In genomic region chr7:122482212-122482611, GRCh38 we compare ENCODE assay signal across 35 cellular contexts.
"Had no signal": no experiment of that assay in that cellular context is flagged by ENCODE, and none has a peak within 500 bp of the region (broad histone marks: within the 10 kb centered on the region; RNA-seq: fewer than 3 reads in every experiment).

No MANE protein-coding gene starts in this region.

- H3K36me3 ChIP-seq: MG63 had no signal

- H3K9me3 ChIP-seq: MG63 had no signal

- DNase-seq: Karpas-422, Kasumi-1, MG63, MM.1S, MV-4-11, NCI-H1048, NCI-H1092, NCI-H1092 treated with DMSO at 0.1 percent for 48 hours, NCI-H1105, NCI-H1105 treated with DMSO at 0.1 percent for 48 hours, NCI-H1417, NCI-H1417 treated with DMSO at 0.1 percent for 48 hours, NCI-H1436, NCI-H1436 treated with DMSO at 0.1 percent for 48 hours, NCI-H146, NCI-H1694, NCI-H1694 treated with DMSO at 0.1 percent for 48 hours, NCI-H187, NCI-H187 treated with DMSO at 0.1 percent for 48 hours, NCI-H1930, NCI-H2029, NCI-H2029 treated with DMSO at 0.1 percent for 48 hours, NCI-H2081, NCI-H2081 treated with DMSO at 0.1 percent for 48 hours, NCI-H2107, NCI-H2171, NCI-H2171 treated with DMSO at 0.1 percent for 48 hours, NCI-H2227 treated with DMSO at 0.1 percent for 48 hours, NCI-H226, NCI-H345, NCI-H446, NCI-H446 treated with DMSO at 0.1 percent for 48 hours, NCI-H510A, NCI-H510A treated with DMSO at 0.1 percent for 48 hours, NCI-H524 had no signal

- H3K4me3 ChIP-seq: MG63 had no signal

- H3K27me3 ChIP-seq: MG63 had no signal
